Comparison of ENCODE assay signal across 26 cellular contexts in genomic region chr11:37141707-37142106, GRCh38.
A peak's percentile ranks its signal among the peaks of the same experiment; 100 is the strongest.
DNase-seq lines count a peak whose midpoint lies in the region; ATAC-seq, FAIRE-seq and TF ChIP-seq lines count a peak whose summit lies in the region.
"Had no signal": no experiment of that assay in that cellular context is flagged by ENCODE, and none has a peak within 500 bp of the region (broad histone marks: within the 10 kb centered on the region; RNA-seq: fewer than 3 reads in every experiment).

No MANE protein-coding gene starts in this region.

- DNase-seq in D721Med (ENCODE audit: insufficient read length, low spot score) = no peak
- DNase-seq in NB4 (ENCODE audit: low read depth) = peak; percentile 10
- DNase-seq in WERI-Rb-1 = no peak
- no peak for DNase-seq in NCI-H1092 (lab: John Stamatoyannopoulos, UW)
- DNase-seq: activated B cell treated with CpG ODN at 0.5 μM for 24 hours; activated CD4-positive, alpha-beta T cell treated with anti-CD3 and anti-CD28 coated beads, Interleukin-2, amount 50 U/mL, for 4 hours; activated naive CD4-positive, alpha-beta T cell treated with anti-CD3 and anti-CD28 coated beads, Interleukin-2, amount 50 U/mL, for 16 hours; CD4-positive, CD25-positive, alpha-beta regulatory T cell; cortex of kidney; H7; kidney; lower lobe of right lung; NCI-H1417; NCI-H2081; NCI-H345; nephron progenitor cell; pancreas; spleen; stimulated activated CD4-positive, alpha-beta T cell treated with anti-CD3 and anti-CD28 coated beads, Interleukin-4, amount 100 ng/mL, for 24 hours; stimulated activated naive B cell treated with anti-CD40 and anti-IgM and Interleukin-4, amounts not matched to agents 10 μg/mL and 1 μg/mL and 100 μg/mL, for 72 hours had no signal

- no peaks in the 10 kb centered on the region for H3K9me3 ChIP-seq in WERI-Rb-1 (ENCODE audit: severe bottlenecking)
- H3K9me3 ChIP-seq: lower lobe of right lung, pancreas, suprapubic skin had no signal

- TF ChIP-seq POLR2A in NB4 (IDR thresholded peaks at IDR 0.05; ENCODE audit: extremely low read depth, insufficient read length) = no peak

- TF ChIP-seq CTCF in 22Rv1 (IDR thresholded peaks at IDR 0.05) (peak; percentile 23; the same call in 1 of the 2 replicates), D721Med (IDR thresholded peaks at IDR 0.05; ENCODE audit: insufficient read depth, missing control alignments) (peak; percentile 13), NB4 (IDR thresholded peaks at IDR 0.05; ENCODE audit: low read depth, low read length) (peak; percentile 13), WERI-Rb-1 (IDR thresholded peaks at IDR 0.05; ENCODE audit: low read depth, low read length) (peak; percentile 18; the same call in 1 of the 2 replicates)

- no peaks in the 10 kb centered on the region for H3K36me3 ChIP-seq in WERI-Rb-1
- H3K36me3 ChIP-seq: lower lobe of right lung, pancreas, right atrium auricular region, spleen, suprapubic skin had no signal

- no peak for ATAC-seq in GM21390 (IDR thresholded peaks at IDR 0.05; ENCODE audit: unreplicated experiment)
- no peak for ATAC-seq in HG03342 (IDR thresholded peaks at IDR 0.05; ENCODE audit: unreplicated experiment)
- ATAC-seq: lower lobe of right lung; pancreas; stimulated activated naive B cell treated with anti-CD40 and anti-IgM and Interleukin-4, amounts not matched to agents 10 μg/mL and 1 μg/mL and 100 μg/mL, for 72 hours had no signal

- FAIRE-seq in D721Med (lab: Jason Lieb, UNC) = no peak
- FAIRE-seq: kidney, pancreas, urothelium cell line had no signal

- H3K27ac ChIP-seq in 22Rv1 (no peak overlapping the region), WERI-Rb-1 (no peak overlapping the region)
- H3K27ac ChIP-seq: lower lobe of right lung, pancreas, right atrium auricular region, spleen, suprapubic skin had no signal

- H3K4me3 ChIP-seq in NB4 (ENCODE audit: low read depth, low read length) (no peak overlapping the region), WERI-Rb-1 (ENCODE audit: low read depth, low read length) (no peak overlapping the region)
- H3K4me3 ChIP-seq: lower lobe of right lung, pancreas, right atrium auricular region, spleen, suprapubic skin had no signal

- no peaks in the 10 kb centered on the region for H3K27me3 ChIP-seq in WERI-Rb-1 (ENCODE audit: insufficient read depth, low read depth, severe bottlenecking)
- H3K27me3 ChIP-seq: pancreas, right atrium auricular region, spleen, suprapubic skin had no signal
